ENCODE assay signal across 10 cellular contexts in genomic region chr22:49965291-49966040, GRCh38. TPM values are rescaled to one million over a fixed set of nuclear protein-coding genes. Genes with fewer than 3 reads are reported as not detected.
A peak's percentile ranks its signal among the peaks of the same experiment; 100 is the strongest.
DNase-seq lines count a peak whose midpoint lies in the region; ATAC-seq and TF ChIP-seq lines count a peak whose summit lies in the region.
"Had no signal": no experiment of that assay in that cellular context is flagged by ENCODE, and none has a peak within 500 bp of the region (broad histone marks: within the 10 kb centered on the region; RNA-seq: fewer than 3 reads in every experiment).

No MANE protein-coding gene starts in this region.

- intact Hi-C loops in Calu3 (cut with micrococcal nuclease; ENCODE audit: unreplicated experiment) = no loop called here
- intact Hi-C loops in left ventricle myocardium superior (cut with micrococcal nuclease) = no loop called here

- H3K9me3 Mint-ChIP-seq in Calu3 (ENCODE audit: low read depth, unreplicated experiment) = no peaks in the 10 kb centered on the region
- H3K9me3 Mint-ChIP-seq: T-helper 1 cell treated with Interleukin-12 subunit alpha and Interleukin-12 subunit beta and Interleukin-4 antibody, amounts not matched to agents 30 μg/mL and 1 μg/mL, for 36 hours had no signal

- H3K4me3 Mint-ChIP-seq in Calu3 (ENCODE audit: low read depth, unreplicated experiment) = peak overlapping the region; percentile 93
- H3K4me3 Mint-ChIP-seq: T-helper 1 cell treated with Interleukin-12 subunit alpha and Interleukin-12 subunit beta and Interleukin-4 antibody, amounts not matched to agents 30 μg/mL and 1 μg/mL, for 36 hours had no signal

- CTCF ChIA-PET in Calu3 (lab: Charles Lee) = no interaction called here

- ATAC-seq in left ventricle myocardium superior = no peak
- no peak for ATAC-seq in GM21529 (IDR thresholded peaks at IDR 0.05; ENCODE audit: unreplicated experiment)
- no peak for ATAC-seq in HG02840 (IDR thresholded peaks at IDR 0.05; ENCODE audit: low FRiP score, unreplicated experiment)

- TF ChIP-seq CTCF in Calu3 (IDR thresholded peaks at IDR 0.05; ENCODE audit: unreplicated experiment) = no peak

- DNase-seq in Calu3 = no peak
- peak; percentile 73 for DNase-seq in activated CD8-positive, alpha-beta memory T cell treated with anti-CD3 and anti-CD28 coated beads for 24 hours
- DNase-seq in left ventricle myocardium superior = peak; percentile 38
- peak; percentile 44 for DNase-seq in stimulated activated CD4-positive, alpha-beta T cell treated with anti-CD3 and anti-CD28 coated beads, Interleukin-15, amount 100 ng/mL, for 24 hours
- no peak for DNase-seq in NCI-H446 (lab: John Stamatoyannopoulos, UW)
- no peak for DNase-seq in DMS79 treated with DMSO at 0.1 percent for 48 hours (lab: John Stamatoyannopoulos, UW)
- DNase-seq: NCI-H1417 treated with DMSO at 0.1 percent for 48 hours had no signal

- peaks cover 80% of the 10 kb centered on the region for H3K36me3 Mint-ChIP-seq in Calu3 (ENCODE audit: insufficient read depth, unreplicated experiment)

- peak overlapping the region; percentile 90 for H3K27ac Mint-ChIP-seq in Calu3 (ENCODE audit: unreplicated experiment)
- H3K27ac Mint-ChIP-seq: T-helper 1 cell treated with Interleukin-12 subunit alpha and Interleukin-12 subunit beta and Interleukin-4 antibody, amounts not matched to agents 30 μg/mL and 1 μg/mL, for 36 hours had no signal

- peaks cover 18% of the 10 kb centered on the region for H3K4me1 Mint-ChIP-seq in Calu3 (ENCODE audit: low read depth, unreplicated experiment)

- H3K27me3 Mint-ChIP-seq in Calu3 (ENCODE audit: unreplicated experiment) = no peaks in the 10 kb centered on the region

- no TSS peak for BruUV-seq in Calu3 (replicated peaks; lab: Mats Ljungman, UMichigan)

RNA-seq across cellular contexts. Expression of gene PIM3, which starts 4.9 kb away (rescaled TPM):
- total RNA-seq in Calu3 (2022) (86.3 and 97.3 TPM in 2 replicates), left ventricle myocardium superior (65.1 TPM)

RNA-seq across cellular contexts. Expression of gene CRELD2, which starts 47.0 kb away (rescaled TPM):
- total RNA-seq in Calu3 (2022) = 57.8 and 64.6 TPM in 2 replicates
- total RNA-seq in left ventricle myocardium superior = 27.4 TPM

RNA-seq across cellular contexts. Expression of gene IL17REL, which starts 47.1 kb away (rescaled TPM):
- total RNA-seq in Calu3 (2022) = not detected in 2 replicates
- not detected for total RNA-seq in left ventricle myocardium superior

RNA-seq across cellular contexts. Expression of gene ALG12, which starts 47.2 kb away (rescaled TPM):
- 25.4 and 27.0 TPM in 2 replicates for total RNA-seq in Calu3 (2022)
- 16.2 TPM for total RNA-seq in left ventricle myocardium superior

Comparison
In these comparisons a context has a peak if more than half of its experiments do, and no peak if none do; other contexts are left out.
1. DNase-seq: peak in activated CD8-positive, alpha-beta memory T cell treated with anti-CD3 and anti-CD28 coated beads for 24 hours (single experiment), left ventricle myocardium superior (single experiment) and stimulated activated CD4-positive, alpha-beta T cell treated with anti-CD3 and anti-CD28 coated beads, Interleukin-15, amount 100 ng/mL, for 24 hours (single experiment); none in Calu3 (single experiment), NCI-H446 (0 of 2) and DMS79 treated with DMSO at 0.1 percent for 48 hours (single experiment).